Comparison of ENCODE assay signal across 1 cellular context in the genomic region with DNA sequence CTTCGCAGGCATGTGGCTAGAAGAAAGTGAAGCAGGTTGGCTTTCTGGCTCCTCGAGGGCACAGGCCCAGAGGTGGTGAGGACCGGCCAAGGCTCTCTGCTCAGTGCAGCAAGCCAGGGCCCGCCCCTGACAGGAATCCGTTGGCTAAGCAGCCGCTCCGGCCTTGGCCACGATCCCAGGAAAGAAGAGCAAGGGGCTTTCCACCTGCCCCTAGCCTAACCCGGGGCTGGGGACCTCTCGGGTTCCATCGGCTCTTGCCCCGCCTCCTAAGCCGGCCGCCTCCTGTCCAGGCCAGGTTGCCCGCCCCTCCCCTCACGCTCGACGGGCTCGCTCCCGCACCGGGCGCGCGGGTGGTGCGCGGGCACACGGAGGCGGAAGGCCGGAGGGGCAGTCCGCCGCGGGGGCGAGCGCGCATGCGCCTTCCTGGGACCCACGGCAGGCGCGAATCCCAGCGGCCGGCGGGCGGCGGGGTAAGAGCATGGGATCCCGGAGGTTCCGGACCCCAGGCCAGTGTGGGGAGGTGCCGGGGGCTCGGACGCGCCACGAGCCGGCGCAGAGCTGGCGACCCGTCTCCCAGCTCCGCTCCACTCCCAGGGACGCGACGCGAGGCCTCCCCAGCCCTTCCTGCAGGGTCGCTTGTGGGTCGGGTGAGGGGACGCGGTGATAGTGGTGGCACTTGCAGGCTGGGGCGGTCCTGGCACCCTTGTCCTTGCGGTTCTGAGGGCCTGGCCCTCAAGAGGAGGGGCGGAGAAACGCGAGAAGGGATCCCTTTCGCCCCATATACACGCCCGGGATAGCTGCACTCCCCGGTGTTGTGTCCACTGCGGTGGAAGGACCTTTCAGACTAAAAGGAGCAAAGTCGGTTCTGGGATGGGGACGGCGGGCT.
TF ChIP-seq lines count a peak whose summit lies in the region.

TSS of gene ALG6 (plus strand) at position 410 of the 886 bp plus-strand sequence. CDS start 3,351 bp downstream, outside the sequence.

TF ChIP-seq in HepG2, 621 proteins besides CTCF, POLR2A, EP300 and RAD21 (continued from another document and continues in another):
- TF ChIP-seq NFAT5 (CRISPR knock-in tag; IDR thresholded peaks at IDR 0.05): no peak
- peak; percentile 77 for TF ChIP-seq RBM39 (IDR thresholded peaks at IDR 0.05; ENCODE audit: low read depth, low read length, poor library complexity, severe bottlenecking)
- peak; percentile 78 for TF ChIP-seq POLR2AphosphoS5 (IDR thresholded peaks at IDR 0.05; ENCODE audit: low read depth, low read length)
- TF ChIP-seq ZNF550 (CRISPR knock-in tag; IDR thresholded peaks at IDR 0.05; ENCODE audit: borderline replicate concordance): no peak
- peak; percentile 71 for TF ChIP-seq TFDP2 (CRISPR knock-in tag; IDR thresholded peaks at IDR 0.05)
- TF ChIP-seq ZNF615 (CRISPR knock-in tag; IDR thresholded peaks at IDR 0.05; ENCODE audit: borderline replicate concordance): no peak
- TF ChIP-seq CBFB (CRISPR knock-in tag; IDR thresholded peaks at IDR 0.05): 0 out of 2 replicates have a peak, but pooled peaks have one; percentile 42
- TF ChIP-seq SMARCE1 (IDR thresholded peaks at IDR 0.05; ENCODE audit: borderline replicate concordance): no peak
- no peak for TF ChIP-seq ZNF136 (CRISPR knock-in tag; IDR thresholded peaks at IDR 0.05; ENCODE audit: low read depth)
- TF ChIP-seq, protein P1, sequence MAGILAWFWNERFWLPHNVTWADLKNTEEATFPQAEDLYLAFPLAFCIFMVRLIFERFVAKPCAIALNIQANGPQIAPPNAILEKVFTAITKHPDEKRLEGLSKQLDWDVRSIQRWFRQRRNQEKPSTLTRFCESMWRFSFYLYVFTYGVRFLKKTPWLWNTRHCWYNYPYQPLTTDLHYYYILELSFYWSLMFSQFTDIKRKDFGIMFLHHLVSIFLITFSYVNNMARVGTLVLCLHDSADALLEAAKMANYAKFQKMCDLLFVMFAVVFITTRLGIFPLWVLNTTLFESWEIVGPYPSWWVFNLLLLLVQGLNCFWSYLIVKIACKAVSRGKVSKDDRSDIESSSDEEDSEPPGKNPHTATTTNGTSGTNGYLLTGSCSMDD (CRISPR knock-in tag; IDR thresholded peaks at IDR 0.05): no peak
- TF ChIP-seq NKX3-1 (CRISPR knock-in tag; IDR thresholded peaks at IDR 0.05): peak; percentile 56; the same call in 1 of the 2 replicates
- TF ChIP-seq HDAC2 (CRISPR knock-in tag; IDR thresholded peaks at IDR 0.05): 0 out of 2 replicates have a peak, but pooled peaks have one; percentile 36
- TF ChIP-seq, protein P2, sequence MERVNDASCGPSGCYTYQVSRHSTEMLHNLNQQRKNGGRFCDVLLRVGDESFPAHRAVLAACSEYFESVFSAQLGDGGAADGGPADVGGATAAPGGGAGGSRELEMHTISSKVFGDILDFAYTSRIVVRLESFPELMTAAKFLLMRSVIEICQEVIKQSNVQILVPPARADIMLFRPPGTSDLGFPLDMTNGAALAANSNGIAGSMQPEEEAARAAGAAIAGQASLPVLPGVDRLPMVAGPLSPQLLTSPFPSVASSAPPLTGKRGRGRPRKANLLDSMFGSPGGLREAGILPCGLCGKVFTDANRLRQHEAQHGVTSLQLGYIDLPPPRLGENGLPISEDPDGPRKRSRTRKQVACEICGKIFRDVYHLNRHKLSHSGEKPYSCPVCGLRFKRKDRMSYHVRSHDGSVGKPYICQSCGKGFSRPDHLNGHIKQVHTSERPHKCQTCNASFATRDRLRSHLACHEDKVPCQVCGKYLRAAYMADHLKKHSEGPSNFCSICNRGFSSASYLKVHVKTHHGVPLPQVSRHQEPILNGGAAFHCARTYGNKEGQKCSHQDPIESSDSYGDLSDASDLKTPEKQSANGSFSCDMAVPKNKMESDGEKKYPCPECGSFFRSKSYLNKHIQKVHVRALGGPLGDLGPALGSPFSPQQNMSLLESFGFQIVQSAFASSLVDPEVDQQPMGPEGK (CRISPR knock-in tag; IDR thresholded peaks at IDR 0.05): peak; percentile 77
- TF ChIP-seq, protein P3, sequence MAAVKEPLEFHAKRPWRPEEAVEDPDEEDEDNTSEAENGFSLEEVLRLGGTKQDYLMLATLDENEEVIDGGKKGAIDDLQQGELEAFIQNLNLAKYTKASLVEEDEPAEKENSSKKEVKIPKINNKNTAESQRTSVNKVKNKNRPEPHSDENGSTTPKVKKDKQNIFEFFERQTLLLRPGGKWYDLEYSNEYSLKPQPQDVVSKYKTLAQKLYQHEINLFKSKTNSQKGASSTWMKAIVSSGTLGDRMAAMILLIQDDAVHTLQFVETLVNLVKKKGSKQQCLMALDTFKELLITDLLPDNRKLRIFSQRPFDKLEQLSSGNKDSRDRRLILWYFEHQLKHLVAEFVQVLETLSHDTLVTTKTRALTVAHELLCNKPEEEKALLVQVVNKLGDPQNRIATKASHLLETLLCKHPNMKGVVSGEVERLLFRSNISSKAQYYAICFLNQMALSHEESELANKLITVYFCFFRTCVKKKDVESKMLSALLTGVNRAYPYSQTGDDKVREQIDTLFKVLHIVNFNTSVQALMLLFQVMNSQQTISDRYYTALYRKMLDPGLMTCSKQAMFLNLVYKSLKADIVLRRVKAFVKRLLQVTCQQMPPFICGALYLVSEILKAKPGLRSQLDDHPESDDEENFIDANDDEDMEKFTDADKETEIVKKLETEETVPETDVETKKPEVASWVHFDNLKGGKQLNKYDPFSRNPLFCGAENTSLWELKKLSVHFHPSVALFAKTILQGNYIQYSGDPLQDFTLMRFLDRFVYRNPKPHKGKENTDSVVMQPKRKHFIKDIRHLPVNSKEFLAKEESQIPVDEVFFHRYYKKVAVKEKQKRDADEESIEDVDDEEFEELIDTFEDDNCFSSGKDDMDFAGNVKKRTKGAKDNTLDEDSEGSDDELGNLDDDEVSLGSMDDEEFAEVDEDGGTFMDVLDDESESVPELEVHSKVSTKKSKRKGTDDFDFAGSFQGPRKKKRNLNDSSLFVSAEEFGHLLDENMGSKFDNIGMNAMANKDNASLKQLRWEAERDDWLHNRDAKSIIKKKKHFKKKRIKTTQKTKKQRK (IDR thresholded peaks at IDR 0.05; ENCODE audit: low read length): no peak
- TF ChIP-seq ZNF143 (CRISPR knock-in tag; IDR thresholded peaks at IDR 0.05): no peak
- no peak for TF ChIP-seq MATR3 (CRISPR knock-in tag; IDR thresholded peaks at IDR 0.05)
- no peak for TF ChIP-seq ZNF430 (CRISPR knock-in tag; IDR thresholded peaks at IDR 0.05)
- no peak for TF ChIP-seq SOX5 (CRISPR knock-in tag; IDR thresholded peaks at IDR 0.05; ENCODE audit: borderline replicate concordance)
- no peak for TF ChIP-seq PAF1 (CRISPR knock-in tag; IDR thresholded peaks at IDR 0.05)
- no peak for TF ChIP-seq ATRX (CRISPR knock-in tag; IDR thresholded peaks at IDR 0.05; ENCODE audit: borderline replicate concordance)
- no peak for TF ChIP-seq ZMAT5 (CRISPR knock-in tag; IDR thresholded peaks at IDR 0.05; ENCODE audit: borderline replicate concordance, low read depth)
- TF ChIP-seq ZNF317 (CRISPR knock-in tag; IDR thresholded peaks at IDR 0.05): peak; percentile 55; the same call in 1 of the 2 replicates
- TF ChIP-seq ISL2 (CRISPR knock-in tag; IDR thresholded peaks at IDR 0.05): peak; percentile 56; the same call in 1 of the 2 replicates
- 0 out of 2 replicates have a peak, but pooled peaks have one; percentile 36 for TF ChIP-seq ZFP36L1 (CRISPR knock-in tag; IDR thresholded peaks at IDR 0.05)
- peak; percentile 58; the same call in 1 of the 2 replicates for TF ChIP-seq IRF9 (CRISPR knock-in tag; IDR thresholded peaks at IDR 0.05; ENCODE audit: borderline replicate concordance)
- TF ChIP-seq, protein P4, sequence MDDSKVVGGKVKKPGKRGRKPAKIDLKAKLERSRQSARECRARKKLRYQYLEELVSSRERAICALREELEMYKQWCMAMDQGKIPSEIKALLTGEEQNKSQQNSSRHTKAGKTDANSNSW (CRISPR knock-in tag; IDR thresholded peaks at IDR 0.05; ENCODE audit: borderline replicate concordance): no peak
- TF ChIP-seq BRCA1 (CRISPR knock-in tag; IDR thresholded peaks at IDR 0.05): no peak
- TF ChIP-seq ZNF850 (CRISPR knock-in tag; conservative IDR thresholded peaks at IDR 0.05): 0 out of 2 replicates have a peak, but pooled peaks have one; percentile 46
- TF ChIP-seq ZNF282 (IDR thresholded peaks at IDR 0.05; ENCODE audit: partially characterized antibody): no peak
- TF ChIP-seq ATM (IDR thresholded peaks at IDR 0.05; ENCODE audit: borderline replicate concordance): no peak
- TF ChIP-seq KDM5B (CRISPR knock-in tag; IDR thresholded peaks at IDR 0.05; ENCODE audit: borderline replicate concordance): peak; percentile 67; the same call in 1 of the 2 replicates
- TF ChIP-seq, protein P5, sequence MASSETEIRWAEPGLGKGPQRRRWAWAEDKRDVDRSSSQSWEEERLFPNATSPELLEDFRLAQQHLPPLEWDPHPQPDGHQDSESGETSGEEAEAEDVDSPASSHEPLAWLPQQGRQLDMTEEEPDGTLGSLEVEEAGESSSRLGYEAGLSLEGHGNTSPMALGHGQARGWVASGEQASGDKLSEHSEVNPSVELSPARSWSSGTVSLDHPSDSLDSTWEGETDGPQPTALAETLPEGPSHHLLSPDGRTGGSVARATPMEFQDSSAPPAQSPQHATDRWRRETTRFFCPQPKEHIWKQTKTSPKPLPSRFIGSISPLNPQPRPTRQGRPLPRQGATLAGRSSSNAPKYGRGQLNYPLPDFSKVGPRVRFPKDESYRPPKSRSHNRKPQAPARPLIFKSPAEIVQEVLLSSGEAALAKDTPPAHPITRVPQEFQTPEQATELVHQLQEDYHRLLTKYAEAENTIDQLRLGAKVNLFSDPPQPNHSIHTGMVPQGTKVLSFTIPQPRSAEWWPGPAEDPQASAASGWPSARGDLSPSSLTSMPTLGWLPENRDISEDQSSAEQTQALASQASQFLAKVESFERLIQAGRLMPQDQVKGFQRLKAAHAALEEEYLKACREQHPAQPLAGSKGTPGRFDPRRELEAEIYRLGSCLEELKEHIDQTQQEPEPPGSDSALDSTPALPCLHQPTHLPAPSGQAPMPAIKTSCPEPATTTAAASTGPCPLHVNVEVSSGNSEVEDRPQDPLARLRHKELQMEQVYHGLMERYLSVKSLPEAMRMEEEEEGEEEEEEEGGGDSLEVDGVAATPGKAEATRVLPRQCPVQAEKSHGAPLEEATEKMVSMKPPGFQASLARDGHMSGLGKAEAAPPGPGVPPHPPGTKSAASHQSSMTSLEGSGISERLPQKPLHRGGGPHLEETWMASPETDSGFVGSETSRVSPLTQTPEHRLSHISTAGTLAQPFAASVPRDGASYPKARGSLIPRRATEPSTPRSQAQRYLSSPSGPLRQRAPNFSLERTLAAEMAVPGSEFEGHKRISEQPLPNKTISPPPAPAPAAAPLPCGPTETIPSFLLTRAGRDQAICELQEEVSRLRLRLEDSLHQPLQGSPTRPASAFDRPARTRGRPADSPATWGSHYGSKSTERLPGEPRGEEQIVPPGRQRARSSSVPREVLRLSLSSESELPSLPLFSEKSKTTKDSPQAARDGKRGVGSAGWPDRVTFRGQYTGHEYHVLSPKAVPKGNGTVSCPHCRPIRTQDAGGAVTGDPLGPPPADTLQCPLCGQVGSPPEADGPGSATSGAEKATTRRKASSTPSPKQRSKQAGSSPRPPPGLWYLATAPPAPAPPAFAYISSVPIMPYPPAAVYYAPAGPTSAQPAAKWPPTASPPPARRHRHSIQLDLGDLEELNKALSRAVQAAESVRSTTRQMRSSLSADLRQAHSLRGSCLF (CRISPR knock-in tag; IDR thresholded peaks at IDR 0.05; ENCODE audit: borderline replicate concordance): no peak; the same call in none of the 2 replicates
- TF ChIP-seq ZNF234 (CRISPR knock-in tag; conservative IDR thresholded peaks at IDR 0.05): 0 out of 2 replicates have a peak, but pooled peaks have one; percentile 17
- peak; percentile 19; the same call in 1 of the 2 replicates for TF ChIP-seq GATAD2A (CRISPR knock-in tag; IDR thresholded peaks at IDR 0.05)
